Comparison of ENCODE assay signal across 1 cellular context in the genomic region with DNA sequence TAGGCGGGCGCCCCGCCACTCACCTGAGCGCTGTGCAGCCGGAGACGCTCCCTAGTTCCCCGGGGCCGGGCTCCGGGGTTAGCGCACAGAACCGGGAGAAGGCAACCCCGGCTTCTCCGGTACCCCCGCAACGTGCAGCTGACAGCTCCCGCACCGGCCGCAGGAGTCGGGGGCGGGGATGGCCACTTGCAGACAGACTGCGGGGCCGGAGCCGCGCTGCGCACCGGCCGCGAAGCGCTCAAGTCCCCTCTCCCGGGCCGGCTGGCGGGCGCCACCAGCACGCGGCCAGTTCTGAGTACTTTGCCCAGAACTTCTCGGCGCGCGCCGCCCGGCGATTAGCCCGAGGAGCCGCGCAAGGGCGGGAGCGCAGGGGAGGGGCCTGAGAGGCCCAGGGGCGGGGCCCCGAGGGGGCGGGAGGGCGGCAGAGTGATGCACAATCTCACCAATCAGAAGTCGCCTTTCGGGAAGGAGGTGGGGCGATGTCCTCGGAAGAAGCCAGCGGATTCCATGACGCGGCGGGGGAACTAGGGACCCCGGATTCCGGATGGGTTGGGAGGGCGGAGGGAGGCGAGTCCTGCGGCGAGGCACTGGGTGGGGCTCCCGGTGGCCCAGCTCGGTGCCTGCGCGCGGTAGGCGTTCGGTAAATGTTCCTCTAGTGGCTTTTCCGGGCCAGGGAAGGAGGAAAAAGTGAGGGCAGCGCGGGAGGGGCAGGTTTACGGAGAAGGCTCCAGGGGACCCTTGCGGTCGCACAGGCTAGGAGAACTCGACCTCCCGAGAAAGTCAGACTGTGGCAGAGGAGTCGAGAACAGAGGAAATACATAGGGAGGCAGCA.
TF ChIP-seq lines count a peak whose summit lies in the region.

Gene OSBPL3, minus strand, starts transcription at position 316 of the 832 bp plus-strand sequence. CDS start 87,706 bp downstream, outside the sequence.

TF ChIP-seq in K562, 482 proteins besides CTCF, POLR2A, EP300 and RAD21 (continued from another document and continues in another):
- TF ChIP-seq, protein P1, sequence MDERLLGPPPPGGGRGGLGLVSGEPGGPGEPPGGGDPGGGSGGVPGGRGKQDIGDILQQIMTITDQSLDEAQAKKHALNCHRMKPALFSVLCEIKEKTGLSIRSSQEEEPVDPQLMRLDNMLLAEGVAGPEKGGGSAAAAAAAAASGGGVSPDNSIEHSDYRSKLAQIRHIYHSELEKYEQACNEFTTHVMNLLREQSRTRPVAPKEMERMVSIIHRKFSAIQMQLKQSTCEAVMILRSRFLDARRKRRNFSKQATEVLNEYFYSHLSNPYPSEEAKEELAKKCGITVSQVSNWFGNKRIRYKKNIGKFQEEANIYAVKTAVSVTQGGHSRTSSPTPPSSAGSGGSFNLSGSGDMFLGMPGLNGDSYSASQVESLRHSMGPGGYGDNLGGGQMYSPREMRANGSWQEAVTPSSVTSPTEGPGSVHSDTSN (CRISPR knock-in tag; IDR thresholded peaks at IDR 0.05; ENCODE audit: low read depth) = peak; percentile 75
- TF ChIP-seq, protein P1 (tag; conservative IDR thresholded peaks at IDR 0.05; ENCODE audit: low read depth) = peak; percentile 92
- TF ChIP-seq ZC3H8 (IDR thresholded peaks at IDR 0.05) = no peak
- no peak for TF ChIP-seq TCF3 (CRISPR knock-in tag; IDR thresholded peaks at IDR 0.05)
- TF ChIP-seq, protein P2, sequence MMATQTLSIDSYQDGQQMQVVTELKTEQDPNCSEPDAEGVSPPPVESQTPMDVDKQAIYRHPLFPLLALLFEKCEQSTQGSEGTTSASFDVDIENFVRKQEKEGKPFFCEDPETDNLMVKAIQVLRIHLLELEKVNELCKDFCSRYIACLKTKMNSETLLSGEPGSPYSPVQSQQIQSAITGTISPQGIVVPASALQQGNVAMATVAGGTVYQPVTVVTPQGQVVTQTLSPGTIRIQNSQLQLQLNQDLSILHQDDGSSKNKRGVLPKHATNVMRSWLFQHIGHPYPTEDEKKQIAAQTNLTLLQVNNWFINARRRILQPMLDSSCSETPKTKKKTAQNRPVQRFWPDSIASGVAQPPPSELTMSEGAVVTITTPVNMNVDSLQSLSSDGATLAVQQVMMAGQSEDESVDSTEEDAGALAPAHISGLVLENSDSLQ (IDR thresholded peaks at IDR 0.05) = peak; percentile 98
- no peak for TF ChIP-seq KLF6 (CRISPR knock-in tag; IDR thresholded peaks at IDR 0.05; ENCODE audit: borderline replicate concordance)
- TF ChIP-seq ZNF143 (CRISPR knock-in tag; IDR thresholded peaks at IDR 0.05) = no peak
- TF ChIP-seq ZNF511 (CRISPR knock-in tag; IDR thresholded peaks at IDR 0.05) = peak; percentile 74; the same call in 1 of the 2 replicates
- TF ChIP-seq PHF8 (IDR thresholded peaks at IDR 0.05; ENCODE audit: borderline replicate concordance, low read length) = peak; percentile 74; the same call in 1 of the 2 replicates
- no peak for TF ChIP-seq RNF2 (IDR thresholded peaks at IDR 0.05)
- TF ChIP-seq ARID4B (CRISPR knock-in tag; IDR thresholded peaks at IDR 0.05) = peak; percentile 38
- no peak for TF ChIP-seq ZNF696 (CRISPR knock-in tag; conservative IDR thresholded peaks at IDR 0.05)
- peak; percentile 72; the same call in 1 of the 2 replicates for TF ChIP-seq PTBP1 (IDR thresholded peaks at IDR 0.05; ENCODE audit: low read depth, low read length)
- TF ChIP-seq NFYB (IDR thresholded peaks at IDR 0.05; ENCODE audit: extremely low read depth, insufficient read length) = peak; percentile 11
- TF ChIP-seq HNRNPL (IDR thresholded peaks at IDR 0.05; ENCODE audit: low read depth, low read length) = 0 out of 2 replicates have a peak, but pooled peaks have one; percentile 57
- 0 out of 2 replicates have a peak, but pooled peaks have one; percentile 37 for TF ChIP-seq TFAP4 (CRISPR knock-in tag; IDR thresholded peaks at IDR 0.05; ENCODE audit: borderline replicate concordance)
- peak; percentile 80 for TF ChIP-seq SUPT5H (IDR thresholded peaks at IDR 0.05)
- TF ChIP-seq, protein P3, sequence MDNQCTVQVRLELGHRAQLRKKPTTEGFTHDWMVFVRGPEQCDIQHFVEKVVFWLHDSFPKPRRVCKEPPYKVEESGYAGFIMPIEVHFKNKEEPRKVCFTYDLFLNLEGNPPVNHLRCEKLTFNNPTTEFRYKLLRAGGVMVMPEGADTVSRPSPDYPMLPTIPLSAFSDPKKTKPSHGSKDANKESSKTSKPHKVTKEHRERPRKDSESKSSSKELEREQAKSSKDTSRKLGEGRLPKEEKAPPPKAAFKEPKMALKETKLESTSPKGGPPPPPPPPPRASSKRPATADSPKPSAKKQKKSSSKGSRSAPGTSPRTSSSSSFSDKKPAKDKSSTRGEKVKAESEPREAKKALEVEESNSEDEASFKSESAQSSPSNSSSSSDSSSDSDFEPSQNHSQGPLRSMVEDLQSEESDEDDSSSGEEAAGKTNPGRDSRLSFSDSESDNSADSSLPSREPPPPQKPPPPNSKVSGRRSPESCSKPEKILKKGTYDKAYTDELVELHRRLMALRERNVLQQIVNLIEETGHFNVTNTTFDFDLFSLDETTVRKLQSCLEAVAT (IDR thresholded peaks at IDR 0.05) = peak; percentile 9 to 54; a peak in 2 of 4 replicates
- peak; percentile 41 for TF ChIP-seq JUND (IDR thresholded peaks at IDR 0.05; ENCODE audit: borderline replicate concordance, low read depth, low read length)
- TF ChIP-seq JUND (tag; IDR thresholded peaks at IDR 0.05; ENCODE audit: borderline replicate concordance, low read depth, low read length) = peak; percentile 1; the same call in 1 of the 3 replicates
- no peak for TF ChIP-seq BCOR (IDR thresholded peaks at IDR 0.05)
- TF ChIP-seq FUS (optimal IDR thresholded peaks at IDR 0.05; ENCODE audit: low read depth, low read length) = peak; percentile 63
- TF ChIP-seq, protein P4, sequence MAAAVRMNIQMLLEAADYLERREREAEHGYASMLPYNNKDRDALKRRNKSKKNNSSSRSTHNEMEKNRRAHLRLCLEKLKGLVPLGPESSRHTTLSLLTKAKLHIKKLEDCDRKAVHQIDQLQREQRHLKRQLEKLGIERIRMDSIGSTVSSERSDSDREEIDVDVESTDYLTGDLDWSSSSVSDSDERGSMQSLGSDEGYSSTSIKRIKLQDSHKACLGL (CRISPR knock-in tag; IDR thresholded peaks at IDR 0.05; ENCODE audit: borderline replicate concordance, poor library complexity, severe bottlenecking) = peak; percentile 34
- TF ChIP-seq THAP12 (CRISPR knock-in tag; IDR thresholded peaks at IDR 0.05) = peak; percentile 15; the same call in 1 of the 2 replicates
- 0 out of 2 replicates have a peak, but pooled peaks have one; percentile 27 for TF ChIP-seq ELF2 (CRISPR knock-in tag; IDR thresholded peaks at IDR 0.05)
- no peak for TF ChIP-seq AFF4 (CRISPR knock-in tag; IDR thresholded peaks at IDR 0.05)
- TF ChIP-seq ZFX (CRISPR knock-in tag; IDR thresholded peaks at IDR 0.05) = peak; percentile 89
- TF ChIP-seq, protein P5, sequence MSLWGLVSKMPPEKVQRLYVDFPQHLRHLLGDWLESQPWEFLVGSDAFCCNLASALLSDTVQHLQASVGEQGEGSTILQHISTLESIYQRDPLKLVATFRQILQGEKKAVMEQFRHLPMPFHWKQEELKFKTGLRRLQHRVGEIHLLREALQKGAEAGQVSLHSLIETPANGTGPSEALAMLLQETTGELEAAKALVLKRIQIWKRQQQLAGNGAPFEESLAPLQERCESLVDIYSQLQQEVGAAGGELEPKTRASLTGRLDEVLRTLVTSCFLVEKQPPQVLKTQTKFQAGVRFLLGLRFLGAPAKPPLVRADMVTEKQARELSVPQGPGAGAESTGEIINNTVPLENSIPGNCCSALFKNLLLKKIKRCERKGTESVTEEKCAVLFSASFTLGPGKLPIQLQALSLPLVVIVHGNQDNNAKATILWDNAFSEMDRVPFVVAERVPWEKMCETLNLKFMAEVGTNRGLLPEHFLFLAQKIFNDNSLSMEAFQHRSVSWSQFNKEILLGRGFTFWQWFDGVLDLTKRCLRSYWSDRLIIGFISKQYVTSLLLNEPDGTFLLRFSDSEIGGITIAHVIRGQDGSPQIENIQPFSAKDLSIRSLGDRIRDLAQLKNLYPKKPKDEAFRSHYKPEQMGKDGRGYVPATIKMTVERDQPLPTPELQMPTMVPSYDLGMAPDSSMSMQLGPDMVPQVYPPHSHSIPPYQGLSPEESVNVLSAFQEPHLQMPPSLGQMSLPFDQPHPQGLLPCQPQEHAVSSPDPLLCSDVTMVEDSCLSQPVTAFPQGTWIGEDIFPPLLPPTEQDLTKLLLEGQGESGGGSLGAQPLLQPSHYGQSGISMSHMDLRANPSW (CRISPR knock-in tag; IDR thresholded peaks at IDR 0.05) = 0 out of 2 replicates have a peak, but pooled peaks have one; percentile 9
